Comparison of ENCODE assay signal across 8 cellular contexts in the genomic region with DNA sequence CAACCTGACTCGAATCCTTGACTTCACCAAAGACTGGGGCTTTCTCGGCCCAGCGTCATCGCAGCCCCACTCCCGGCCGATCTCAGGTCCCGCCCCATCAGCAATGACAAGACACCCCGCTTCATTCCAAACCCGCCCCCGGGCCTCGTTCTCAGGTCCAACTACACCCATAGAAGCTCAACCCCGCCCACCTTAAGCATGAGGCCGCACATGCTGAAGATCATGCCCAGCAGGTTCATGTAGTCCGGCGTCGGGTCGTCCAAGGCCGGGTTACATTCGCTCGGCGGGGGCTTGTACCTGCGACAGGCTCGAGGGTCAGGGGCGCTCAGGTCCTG. TPM values are rescaled to one million over a fixed set of nuclear protein-coding genes. Genes with fewer than 3 reads are reported as not detected.
A peak's percentile ranks its signal among the peaks of the same experiment; 100 is the strongest.
DNase-seq lines count a peak whose midpoint lies in the region; ATAC-seq, FAIRE-seq and TF ChIP-seq lines count a peak whose summit lies in the region.

No MANE protein-coding gene starts in this region.

- DNase-seq in Ammon's horn (ENCODE audit: low spot score) (peak; percentile 49), HPDE6-E6E7 (ENCODE audit: extremely low spot score) (peak; percentile 66), cerebellar cortex (ENCODE audit: low spot score) (peak; percentile 60), left lobe of liver (ENCODE audit: low spot score) (no peak), D721Med (ENCODE audit: insufficient read length, low spot score) (no peak)
- peak; percentile 68 to 76 for DNase-seq in stimulated activated CD4-positive, alpha-beta T cell treated with anti-CD3 and anti-CD28 coated beads, Interleukin-2, amount 100 ng/mL, for 24 hours

- no peak for TF ChIP-seq CTCF in D721Med (IDR thresholded peaks at IDR 0.05; ENCODE audit: insufficient read depth, missing control alignments)

- FAIRE-seq in D721Med (lab: Jason Lieb, UNC), result no peak

- ATAC-seq in activated CD4-positive, CD25-positive, alpha-beta regulatory T cell treated with anti-CD3 and anti-CD28 coated beads, Interleukin-2, amount 50 U/mL, for 24 hours, result peak; percentile 10 to 21
- ATAC-seq in left lobe of liver (peak; percentile 14), GM18861 (IDR thresholded peaks at IDR 0.05; ENCODE audit: unreplicated experiment) (no peak)

RNA-seq across cellular contexts. Expression of gene WDR83, which starts 2.3 kb away (rescaled TPM):
- 3.8 TPM for total RNA-seq in left lobe of liver

RNA-seq across cellular contexts. Expression of gene MAN2B1, which starts 2.4 kb away (rescaled TPM):
- total RNA-seq in left lobe of liver, result 54.8 TPM

RNA-seq across cellular contexts. Expression of gene DHPS, which starts 12.8 kb away (rescaled TPM):
- 41.6 TPM for total RNA-seq in left lobe of liver

RNA-seq across cellular contexts. Expression of gene GNG14, which starts 18.9 kb away (rescaled TPM):
- total RNA-seq in left lobe of liver, result not detected

RNA-seq across cellular contexts. Expression of gene FBXW9, which starts 27.5 kb away (rescaled TPM):
- total RNA-seq in left lobe of liver, result 3.3 TPM

Comparison
In these comparisons a context has a peak if more than half of its experiments do, and no peak if none do; other contexts are left out.
1. DNase-seq: peak in Ammon's horn (single experiment), HPDE6-E6E7 (single experiment), cerebellar cortex (single experiment) and stimulated activated CD4-positive, alpha-beta T cell treated with anti-CD3 and anti-CD28 coated beads, Interleukin-2, amount 100 ng/mL, for 24 hours (2 of 2); none in left lobe of liver (single experiment) and D721Med (single experiment).